ENCODE assay signal across 8 cellular contexts in the genomic region with DNA sequence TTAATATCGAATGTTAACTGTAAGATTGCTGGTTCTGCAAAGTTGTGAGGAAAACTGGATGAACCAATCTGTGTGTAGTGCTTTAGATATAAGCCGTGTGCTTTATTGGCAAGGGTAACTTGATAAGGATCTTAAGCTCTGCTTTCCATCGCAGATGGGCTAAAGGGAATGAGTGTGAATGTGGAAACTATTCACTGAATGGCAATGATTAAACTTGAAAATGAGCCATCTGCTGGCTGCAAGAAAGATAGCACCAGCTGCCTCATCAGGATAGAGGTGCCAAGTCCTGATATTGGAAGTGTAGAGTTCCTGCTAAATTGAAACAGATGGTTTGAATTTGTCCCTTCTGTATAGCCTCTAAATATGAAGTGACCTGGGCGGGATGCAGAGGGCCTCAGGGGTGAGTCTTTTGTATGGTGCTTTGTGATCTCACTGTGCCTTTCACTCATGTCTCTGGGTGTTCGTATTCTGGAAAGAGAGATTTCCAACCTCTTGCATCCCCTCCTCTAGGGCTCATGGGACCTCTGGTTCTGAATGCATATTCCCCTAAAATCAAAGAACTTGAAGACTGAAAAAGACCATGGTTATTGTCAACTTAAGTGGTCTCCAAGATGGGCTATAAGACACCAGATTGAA. TPM values are rescaled to one million over a fixed set of nuclear protein-coding genes. Genes with fewer than 3 reads are reported as not detected.
DNase-seq lines count a peak whose midpoint lies in the region; ATAC-seq and TF ChIP-seq lines count a peak whose summit lies in the region.

No MANE protein-coding gene starts in this region.

- peaks cover 39% of the 10 kb centered on the region for H3K36me3 Mint-ChIP-seq in memory B cell
- no peaks in the 10 kb centered on the region for H3K36me3 Mint-ChIP-seq in activated CD4-positive, alpha-beta T cell treated with anti-CD3 and anti-CD28 coated beads, Interleukin-2, amount 10 ng/mL, durations not matched to agents 7 days and 5 days (ENCODE audit: low read depth)

- H3K27ac Mint-ChIP-seq in memory B cell: peak overlapping the region; percentile 42
- H3K27ac Mint-ChIP-seq in activated CD4-positive, alpha-beta T cell treated with anti-CD3 and anti-CD28 coated beads, Interleukin-2, amount 10 ng/mL, durations not matched to agents 7 days and 5 days: no peak overlapping the region

- TF ChIP-seq CTCF in brain microvascular endothelial cell (IDR thresholded peaks at IDR 0.05; ENCODE audit: low read depth, low read length, missing control alignments): peak; percentile 63

- no peaks in the 10 kb centered on the region for H3K27me3 ChIP-seq in brain microvascular endothelial cell (replicated peaks)

- peaks cover 57% of the 10 kb centered on the region for H3K4me1 Mint-ChIP-seq in memory B cell
- H3K4me1 Mint-ChIP-seq in activated CD4-positive, alpha-beta T cell treated with anti-CD3 and anti-CD28 coated beads, Interleukin-2, amount 10 ng/mL, durations not matched to agents 7 days and 5 days: no peaks in the 10 kb centered on the region

- no peak overlapping the region for H3K4me3 Mint-ChIP-seq in memory B cell
- no peak overlapping the region for H3K4me3 Mint-ChIP-seq in activated CD4-positive, alpha-beta T cell treated with anti-CD3 and anti-CD28 coated beads, Interleukin-2, amount 10 ng/mL, durations not matched to agents 7 days and 5 days

- H3K36me3 ChIP-seq in brain microvascular endothelial cell (replicated peaks): no peaks in the 10 kb centered on the region

- no peak overlapping the region for H3K27ac ChIP-seq in brain microvascular endothelial cell

- no peaks in the 10 kb centered on the region for H3K9me3 Mint-ChIP-seq in memory B cell
- no peaks in the 10 kb centered on the region for H3K9me3 Mint-ChIP-seq in activated CD4-positive, alpha-beta T cell treated with anti-CD3 and anti-CD28 coated beads, Interleukin-2, amount 10 ng/mL, durations not matched to agents 7 days and 5 days

- CTCF ChIA-PET in activated CD4-positive, alpha-beta T cell treated with anti-CD3 and anti-CD28 coated beads, Interleukin-2, amount 10 ng/mL, durations not matched to agents 7 days and 5 days (lab: Charles Lee): no interaction called here

- peak; percentile 65 for ATAC-seq in memory B cell (ENCODE audit: low read depth)

- DNase-seq in NCI-H2196 (lab: John Stamatoyannopoulos, UW; ENCODE audit: unreplicated experiment): peak; percentile 33
- DNase-seq in NCI-H2196 treated with DMSO at 0.1 percent for 48 hours (lab: John Stamatoyannopoulos, UW; ENCODE audit: unreplicated experiment): no peak
- DNase-seq in NCI-H1105 (lab: John Stamatoyannopoulos, UW): peak; percentile 32
- DNase-seq in brain microvascular endothelial cell: peak; percentile 3
- DNase-seq in memory B cell (ENCODE audit: low spot score in 2 of 2): no peak
- no peak for DNase-seq in activated CD4-positive, alpha-beta T cell treated with anti-CD3 and anti-CD28 coated beads, Interleukin-2, amount 10 ng/mL, durations not matched to agents 7 days and 5 days
- DNase-seq in NK-92 (lab: John Stamatoyannopoulos, UW; ENCODE audit: unreplicated experiment): no peak
- no peak for DNase-seq in ecto neural progenitor cell (ENCODE audit: low spot score)

- in situ Hi-C loops in brain microvascular endothelial cell (cut with HindIII; ENCODE audit: low pct_ligation_motif_present, low sequenced_read_pairs): no loop called here

- no peak overlapping the region for H3K4me3 ChIP-seq in brain microvascular endothelial cell (ENCODE audit: low read depth, low read length)

- POLR2A ChIA-PET in activated CD4-positive, alpha-beta T cell treated with anti-CD3 and anti-CD28 coated beads, Interleukin-2, amount 10 ng/mL, durations not matched to agents 7 days and 5 days (lab: Charles Lee): no interaction called here

- no peaks in the 10 kb centered on the region for H3K27me3 Mint-ChIP-seq in memory B cell
- peaks cover 4% of the 10 kb centered on the region for H3K27me3 Mint-ChIP-seq in activated CD4-positive, alpha-beta T cell treated with anti-CD3 and anti-CD28 coated beads, Interleukin-2, amount 10 ng/mL, durations not matched to agents 7 days and 5 days

RNA-seq across cellular contexts. Expression of gene FCRL3, which starts 9.2 kb away (rescaled TPM):
- total RNA-seq in activated CD4-positive, alpha-beta T cell treated with anti-CD3 and anti-CD28 coated beads, Interleukin-2, amount 10 ng/mL, durations not matched to agents 7 days and 5 days: under 1 TPM; 0.10 to 0.20 TPM

Comparison
In these comparisons a context has a peak if more than half of its experiments do, and no peak if none do; other contexts are left out.
1. DNase-seq: peak in NCI-H2196 (single experiment), NCI-H1105 (single experiment) and brain microvascular endothelial cell (single experiment); none in NCI-H2196 treated with DMSO at 0.1 percent for 48 hours (single experiment), memory B cell (0 of 2), activated CD4-positive, alpha-beta T cell treated with anti-CD3 and anti-CD28 coated beads, Interleukin-2, amount 10 ng/mL, durations not matched to agents 7 days and 5 days (single experiment), NK-92 (single experiment) and ecto neural progenitor cell (single experiment).